In genomic region chr1:115642168-115643072, GRCh38 we compare ENCODE assay signal across 1 cellular context.
TF ChIP-seq lines count a peak whose summit lies in the region.

No MANE protein-coding gene starts in this region.

TF ChIP-seq in GM12878, 131 proteins besides CTCF, POLR2A, EP300 and RAD21 (continued from another document):
- TF ChIP-seq, protein P1, sequence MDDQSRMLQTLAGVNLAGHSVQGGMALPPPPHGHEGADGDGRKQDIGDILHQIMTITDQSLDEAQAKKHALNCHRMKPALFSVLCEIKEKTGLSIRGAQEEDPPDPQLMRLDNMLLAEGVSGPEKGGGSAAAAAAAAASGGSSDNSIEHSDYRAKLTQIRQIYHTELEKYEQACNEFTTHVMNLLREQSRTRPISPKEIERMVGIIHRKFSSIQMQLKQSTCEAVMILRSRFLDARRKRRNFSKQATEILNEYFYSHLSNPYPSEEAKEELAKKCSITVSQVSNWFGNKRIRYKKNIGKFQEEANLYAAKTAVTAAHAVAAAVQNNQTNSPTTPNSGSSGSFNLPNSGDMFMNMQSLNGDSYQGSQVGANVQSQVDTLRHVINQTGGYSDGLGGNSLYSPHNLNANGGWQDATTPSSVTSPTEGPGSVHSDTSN (IDR thresholded peaks at IDR 0.05; ENCODE audit: insufficient replicate concordance, low read depth, low read length), result no peak
- no peak for TF ChIP-seq CBX3 (IDR thresholded peaks at IDR 0.05; ENCODE audit: borderline replicate concordance, low read depth)
- no peak for TF ChIP-seq CREM (IDR thresholded peaks at IDR 0.05; ENCODE audit: low read depth)
- TF ChIP-seq SPI1 (IDR thresholded peaks at IDR 0.05; ENCODE audit: borderline replicate concordance, insufficient read depth, low read depth, low read length), result peak; percentile 71
- no peak for TF ChIP-seq ZNF274 (IDR thresholded peaks at IDR 0.05; ENCODE audit: insufficient read depth, insufficient read length)
- TF ChIP-seq TARDBP (IDR thresholded peaks at IDR 0.05; ENCODE audit: borderline replicate concordance), result no peak
- no peak for TF ChIP-seq ELK1 (IDR thresholded peaks at IDR 0.05; ENCODE audit: low read depth, low read length)
- TF ChIP-seq, protein P2, sequence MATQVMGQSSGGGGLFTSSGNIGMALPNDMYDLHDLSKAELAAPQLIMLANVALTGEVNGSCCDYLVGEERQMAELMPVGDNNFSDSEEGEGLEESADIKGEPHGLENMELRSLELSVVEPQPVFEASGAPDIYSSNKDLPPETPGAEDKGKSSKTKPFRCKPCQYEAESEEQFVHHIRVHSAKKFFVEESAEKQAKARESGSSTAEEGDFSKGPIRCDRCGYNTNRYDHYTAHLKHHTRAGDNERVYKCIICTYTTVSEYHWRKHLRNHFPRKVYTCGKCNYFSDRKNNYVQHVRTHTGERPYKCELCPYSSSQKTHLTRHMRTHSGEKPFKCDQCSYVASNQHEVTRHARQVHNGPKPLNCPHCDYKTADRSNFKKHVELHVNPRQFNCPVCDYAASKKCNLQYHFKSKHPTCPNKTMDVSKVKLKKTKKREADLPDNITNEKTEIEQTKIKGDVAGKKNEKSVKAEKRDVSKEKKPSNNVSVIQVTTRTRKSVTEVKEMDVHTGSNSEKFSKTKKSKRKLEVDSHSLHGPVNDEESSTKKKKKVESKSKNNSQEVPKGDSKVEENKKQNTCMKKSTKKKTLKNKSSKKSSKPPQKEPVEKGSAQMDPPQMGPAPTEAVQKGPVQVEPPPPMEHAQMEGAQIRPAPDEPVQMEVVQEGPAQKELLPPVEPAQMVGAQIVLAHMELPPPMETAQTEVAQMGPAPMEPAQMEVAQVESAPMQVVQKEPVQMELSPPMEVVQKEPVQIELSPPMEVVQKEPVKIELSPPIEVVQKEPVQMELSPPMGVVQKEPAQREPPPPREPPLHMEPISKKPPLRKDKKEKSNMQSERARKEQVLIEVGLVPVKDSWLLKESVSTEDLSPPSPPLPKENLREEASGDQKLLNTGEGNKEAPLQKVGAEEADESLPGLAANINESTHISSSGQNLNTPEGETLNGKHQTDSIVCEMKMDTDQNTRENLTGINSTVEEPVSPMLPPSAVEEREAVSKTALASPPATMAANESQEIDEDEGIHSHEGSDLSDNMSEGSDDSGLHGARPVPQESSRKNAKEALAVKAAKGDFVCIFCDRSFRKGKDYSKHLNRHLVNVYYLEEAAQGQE (IDR thresholded peaks at IDR 0.05; ENCODE audit: low read depth, low read length), result no peak
- TF ChIP-seq, protein P3, sequence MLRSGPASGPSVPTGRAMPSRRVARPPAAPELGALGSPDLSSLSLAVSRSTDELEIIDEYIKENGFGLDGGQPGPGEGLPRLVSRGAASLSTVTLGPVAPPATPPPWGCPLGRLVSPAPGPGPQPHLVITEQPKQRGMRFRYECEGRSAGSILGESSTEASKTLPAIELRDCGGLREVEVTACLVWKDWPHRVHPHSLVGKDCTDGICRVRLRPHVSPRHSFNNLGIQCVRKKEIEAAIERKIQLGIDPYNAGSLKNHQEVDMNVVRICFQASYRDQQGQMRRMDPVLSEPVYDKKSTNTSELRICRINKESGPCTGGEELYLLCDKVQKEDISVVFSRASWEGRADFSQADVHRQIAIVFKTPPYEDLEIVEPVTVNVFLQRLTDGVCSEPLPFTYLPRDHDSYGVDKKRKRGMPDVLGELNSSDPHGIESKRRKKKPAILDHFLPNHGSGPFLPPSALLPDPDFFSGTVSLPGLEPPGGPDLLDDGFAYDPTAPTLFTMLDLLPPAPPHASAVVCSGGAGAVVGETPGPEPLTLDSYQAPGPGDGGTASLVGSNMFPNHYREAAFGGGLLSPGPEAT (IDR thresholded peaks at IDR 0.05; ENCODE audit: low read depth), result no peak
- no peak for TF ChIP-seq MEF2A (IDR thresholded peaks at IDR 0.05; ENCODE audit: insufficient read depth, low read depth, low read length)
- TF ChIP-seq, protein P4, sequence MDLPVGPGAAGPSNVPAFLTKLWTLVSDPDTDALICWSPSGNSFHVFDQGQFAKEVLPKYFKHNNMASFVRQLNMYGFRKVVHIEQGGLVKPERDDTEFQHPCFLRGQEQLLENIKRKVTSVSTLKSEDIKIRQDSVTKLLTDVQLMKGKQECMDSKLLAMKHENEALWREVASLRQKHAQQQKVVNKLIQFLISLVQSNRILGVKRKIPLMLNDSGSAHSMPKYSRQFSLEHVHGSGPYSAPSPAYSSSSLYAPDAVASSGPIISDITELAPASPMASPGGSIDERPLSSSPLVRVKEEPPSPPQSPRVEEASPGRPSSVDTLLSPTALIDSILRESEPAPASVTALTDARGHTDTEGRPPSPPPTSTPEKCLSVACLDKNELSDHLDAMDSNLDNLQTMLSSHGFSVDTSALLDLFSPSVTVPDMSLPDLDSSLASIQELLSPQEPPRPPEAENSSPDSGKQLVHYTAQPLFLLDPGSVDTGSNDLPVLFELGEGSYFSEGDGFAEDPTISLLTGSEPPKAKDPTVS (IDR thresholded peaks at IDR 0.05; ENCODE audit: low read depth, low read length), result no peak
- no peak for TF ChIP-seq ATF7 (IDR thresholded peaks at IDR 0.05; ENCODE audit: low read depth)
- no peak for TF ChIP-seq RBBP5 (conservative IDR thresholded peaks at IDR 0.05)
- TF ChIP-seq CEBPB (IDR thresholded peaks at IDR 0.05; ENCODE audit: borderline replicate concordance in 1 of 2, low read depth in 2 of 2, low read length in 2 of 2), result no peak
- TF ChIP-seq IKZF2 (IDR thresholded peaks at IDR 0.05), result peak in 1 of 2 experiments; percentile 45; a peak in 1 of 4 replicates
- TF ChIP-seq STAT3 (IDR thresholded peaks at IDR 0.05; ENCODE audit: low read depth, low read length), result no peak
- TF ChIP-seq BCLAF1 (IDR thresholded peaks at IDR 0.05), result no peak
- TF ChIP-seq ZBED1 (IDR thresholded peaks at IDR 0.05; ENCODE audit: borderline replicate concordance), result no peak
- TF ChIP-seq GATAD2B (conservative IDR thresholded peaks at IDR 0.05; ENCODE audit: low read depth), result 0 out of 2 replicates have a peak, but pooled peaks have one; percentile 27
- TF ChIP-seq TBL1XR1 (IDR thresholded peaks at IDR 0.05; ENCODE audit: low read depth, low read length), result no peak
- no peak for TF ChIP-seq MTA3 (IDR thresholded peaks at IDR 0.05; ENCODE audit: borderline replicate concordance, low read length)
- no peak for TF ChIP-seq SIN3A (IDR thresholded peaks at IDR 0.05; ENCODE audit: low read depth, low read length)
- no peak for TF ChIP-seq PAX5 (IDR thresholded peaks at IDR 0.05; ENCODE audit: borderline replicate concordance, low read depth, low read length)
- TF ChIP-seq, protein P5, sequence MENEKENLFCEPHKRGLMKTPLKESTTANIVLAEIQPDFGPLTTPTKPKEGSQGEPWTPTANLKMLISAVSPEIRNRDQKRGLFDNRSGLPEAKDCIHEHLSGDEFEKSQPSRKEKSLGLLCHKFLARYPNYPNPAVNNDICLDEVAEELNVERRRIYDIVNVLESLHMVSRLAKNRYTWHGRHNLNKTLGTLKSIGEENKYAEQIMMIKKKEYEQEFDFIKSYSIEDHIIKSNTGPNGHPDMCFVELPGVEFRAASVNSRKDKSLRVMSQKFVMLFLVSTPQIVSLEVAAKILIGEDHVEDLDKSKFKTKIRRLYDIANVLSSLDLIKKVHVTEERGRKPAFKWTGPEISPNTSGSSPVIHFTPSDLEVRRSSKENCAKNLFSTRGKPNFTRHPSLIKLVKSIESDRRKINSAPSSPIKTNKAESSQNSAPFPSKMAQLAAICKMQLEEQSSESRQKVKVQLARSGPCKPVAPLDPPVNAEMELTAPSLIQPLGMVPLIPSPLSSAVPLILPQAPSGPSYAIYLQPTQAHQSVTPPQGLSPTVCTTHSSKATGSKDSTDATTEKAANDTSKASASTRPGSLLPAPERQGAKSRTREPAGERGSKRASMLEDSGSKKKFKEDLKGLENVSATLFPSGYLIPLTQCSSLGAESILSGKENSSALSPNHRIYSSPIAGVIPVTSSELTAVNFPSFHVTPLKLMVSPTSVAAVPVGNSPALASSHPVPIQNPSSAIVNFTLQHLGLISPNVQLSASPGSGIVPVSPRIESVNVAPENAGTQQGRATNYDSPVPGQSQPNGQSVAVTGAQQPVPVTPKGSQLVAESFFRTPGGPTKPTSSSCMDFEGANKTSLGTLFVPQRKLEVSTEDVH (IDR thresholded peaks at IDR 0.05; ENCODE audit: low read depth, partially characterized antibody), result no peak
- TF ChIP-seq SMARCA5 (IDR thresholded peaks at IDR 0.05), result no peak
- TF ChIP-seq NFXL1 (IDR thresholded peaks at IDR 0.05; ENCODE audit: borderline replicate concordance), result no peak
- no peak for TF ChIP-seq CBX5 (IDR thresholded peaks at IDR 0.05; ENCODE audit: low read depth)
- TF ChIP-seq ZNF592 (IDR thresholded peaks at IDR 0.05), result no peak
- no peak for TF ChIP-seq ZZZ3 (IDR thresholded peaks at IDR 0.05; ENCODE audit: control insufficient read depth, insufficient read length, low read depth)
- no peak for TF ChIP-seq MYC (IDR thresholded peaks at IDR 0.05; ENCODE audit: insufficient read depth, insufficient read length, insufficient replicate concordance, low read length, severe bottlenecking)
- peak; percentile 31; the same call in 1 of the 2 replicates for TF ChIP-seq MLLT1 (IDR thresholded peaks at IDR 0.05)
- TF ChIP-seq ZNF384 (IDR thresholded peaks at IDR 0.05; ENCODE audit: borderline replicate concordance, low read depth, low read length), result no peak
- TF ChIP-seq EED (IDR thresholded peaks at IDR 0.05; ENCODE audit: low read depth), result peak; percentile 24; the same call in 1 of the 2 replicates
- TF ChIP-seq BHLHE40 (IDR thresholded peaks at IDR 0.05; ENCODE audit: borderline replicate concordance in 1 of 2, low read depth in 2 of 2, low read length in 1 of 2), result peak in 1 of 2 experiments; percentile 32; a peak in 2 of 4 replicates
